In genomic region chr19:35790981-35791813, GRCh38 we compare ENCODE assay signal across 2 cellular contexts.
TF ChIP-seq lines count a peak whose summit lies in the region.

No MANE protein-coding gene starts in this region.

TF ChIP-seq in IMR-90, 13 proteins besides CTCF, POLR2A, EP300 and RAD21:
- TF ChIP-seq RCOR1 (IDR thresholded peaks at IDR 0.05; ENCODE audit: insufficient replicate concordance, low read length): no peak
- no peak for TF ChIP-seq CHD1 (IDR thresholded peaks at IDR 0.05; ENCODE audit: low read depth, low read length)
- TF ChIP-seq CEBPB (IDR thresholded peaks at IDR 0.05; ENCODE audit: low read depth, low read length): no peak
- no peak for TF ChIP-seq MXI1 (IDR thresholded peaks at IDR 0.05; ENCODE audit: borderline replicate concordance, low read depth, low read length)
- TF ChIP-seq NFE2L2 (IDR thresholded peaks at IDR 0.05; ENCODE audit: low read depth, low read length): no peak

TF ChIP-seq in WTC11, 78 proteins besides CTCF, POLR2A, EP300 and RAD21:
- no peak for TF ChIP-seq HMGXB4 (CRISPR knock-in tag; IDR thresholded peaks at IDR 0.05)
- TF ChIP-seq TEAD1 (CRISPR knock-in tag; IDR thresholded peaks at IDR 0.05): no peak
- TF ChIP-seq RELA (CRISPR knock-in tag; IDR thresholded peaks at IDR 0.05; ENCODE audit: borderline replicate concordance): no peak
- TF ChIP-seq SOX15 (CRISPR knock-in tag; IDR thresholded peaks at IDR 0.05): no peak
- TF ChIP-seq ZNF396 (CRISPR knock-in tag; IDR thresholded peaks at IDR 0.05; ENCODE audit: borderline replicate concordance): no peak
- no peak for TF ChIP-seq MLX (CRISPR knock-in tag; IDR thresholded peaks at IDR 0.05)
- no peak for TF ChIP-seq KAT7 (CRISPR knock-in tag; IDR thresholded peaks at IDR 0.05; ENCODE audit: borderline replicate concordance)
- no peak for TF ChIP-seq MXD4 (CRISPR knock-in tag; IDR thresholded peaks at IDR 0.05; ENCODE audit: borderline replicate concordance)
- TF ChIP-seq ETV6 (CRISPR knock-in tag; IDR thresholded peaks at IDR 0.05): no peak
- TF ChIP-seq ZNF317 (CRISPR knock-in tag; IDR thresholded peaks at IDR 0.05; ENCODE audit: borderline replicate concordance, low read depth): no peak
- no peak for TF ChIP-seq IRF1 (CRISPR knock-in tag; IDR thresholded peaks at IDR 0.05)
- TF ChIP-seq ZNF232 (CRISPR knock-in tag; IDR thresholded peaks at IDR 0.05): no peak
- no peak for TF ChIP-seq ZNF138 (CRISPR knock-in tag; conservative IDR thresholded peaks at IDR 0.05)
- TF ChIP-seq TEAD4 (CRISPR knock-in tag; IDR thresholded peaks at IDR 0.05): no peak
- no peak for TF ChIP-seq FOXP1 (CRISPR knock-in tag; IDR thresholded peaks at IDR 0.05; ENCODE audit: borderline replicate concordance)
- TF ChIP-seq ZMAT4 (CRISPR knock-in tag; IDR thresholded peaks at IDR 0.05): no peak
- no peak for TF ChIP-seq ATF6 (CRISPR knock-in tag; IDR thresholded peaks at IDR 0.05)
- no peak for TF ChIP-seq AFF4 (CRISPR knock-in tag; IDR thresholded peaks at IDR 0.05; ENCODE audit: borderline replicate concordance)
